Comparison of ENCODE assay signal across 8 cellular contexts in genomic region chr16:81779540-81780320, GRCh38. TPM values are rescaled to one million over a fixed set of nuclear protein-coding genes. Genes with fewer than 3 reads are reported as not detected.
DNase-seq lines count a peak whose midpoint lies in the region; ATAC-seq and TF ChIP-seq lines count a peak whose summit lies in the region.

No MANE protein-coding gene starts in this region.

- H2AFZ ChIP-seq in Karpas-422 (ENCODE audit: low read length): no peak overlapping the region

- intact Hi-C loops in lower leg skin (cut with DNase I; ENCODE audit: low total_unique reads): no loop called here
- intact Hi-C loops in tibial artery (cut with DNase I; ENCODE audit: low total_unique reads): no loop called here
- intact Hi-C loops in posterior cingulate gyrus (cut with DNase I): no loop called here

- H3K4me1 ChIP-seq in Karpas-422 (ENCODE audit: low read length) (peaks cover 62% of the 10 kb centered on the region), tibial artery (peaks cover 0 to 17% (median 2%) of the 10 kb centered on the region in 4 donors)

- peaks cover 4% of the 10 kb centered on the region; the same call in 1 of the 2 replicates for H4K20me1 ChIP-seq in Karpas-422 (ENCODE audit: insufficient read depth, low read depth, low read length)

- in situ Hi-C loops in T47D (cut with HindIII; ENCODE audit: low pct_unique_long_range_greater_than_20kb, low sequenced_read_pairs) (no loop called here), G401 (cut with HindIII; ENCODE audit: low sequenced_read_pairs) (no loop called here)

- peaks cover 10% of the 10 kb centered on the region for H3K36me3 ChIP-seq in Karpas-422 (ENCODE audit: insufficient read depth, low read length)
- H3K36me3 ChIP-seq in tibial artery: no peaks in the 10 kb centered on the region

- ATAC-seq in GM21381 (IDR thresholded peaks at IDR 0.05; ENCODE audit: unreplicated experiment): peak; percentile 23

- peaks cover 40% of the 10 kb centered on the region for H3K79me2 ChIP-seq in Karpas-422 (ENCODE audit: low read length)

- H3K27me3 ChIP-seq in Karpas-422 (ENCODE audit: low read length) (no peaks in the 10 kb centered on the region), tibial artery (peaks cover 0 to 42% of the 10 kb centered on the region in 2 donors)

- H3K27ac ChIP-seq in Karpas-422 (ENCODE audit: low read length): peak overlapping the region; percentile 100
- H3K27ac ChIP-seq in tibial artery: peak overlapping the region in 1 of 2 donors; percentile 24

- no peaks in the 10 kb centered on the region for H3K9me3 ChIP-seq in Karpas-422 (ENCODE audit: low read length)
- no peaks in the 10 kb centered on the region for H3K9me3 ChIP-seq in tibial artery

- DNase-seq in CD1c-positive myeloid dendritic cell (ENCODE audit: extremely low spot score): peak; percentile 73
- peak; percentile 83 for DNase-seq in Karpas-422
- peak; percentile 44 to 54 for DNase-seq in T47D (ENCODE audit: low read depth in 1 of 2, low spot score in 1 of 2)
- DNase-seq in lower leg skin (ENCODE audit: low spot score in 2 of 2): peak; percentile 26 to 88
- no peak for DNase-seq in tibial artery
- no peak for DNase-seq in posterior cingulate gyrus
- no peak for DNase-seq in G401 (ENCODE audit: low spot score)

- H3K4me2 ChIP-seq in Karpas-422 (ENCODE audit: low read depth, low read length, poor library complexity, severe bottlenecking): peak overlapping the region; percentile 91

- H3K9me2 ChIP-seq in Karpas-422 (replicated peaks; ENCODE audit: insufficient read depth, low read length): no peaks in the 10 kb centered on the region

- peak overlapping the region; percentile 90 for H3K4me3 ChIP-seq in Karpas-422 (ENCODE audit: low read length)
- H3K4me3 ChIP-seq in lower leg skin (ENCODE audit: low read depth, poor library complexity, severe bottlenecking): peak overlapping the region; percentile 68
- peak overlapping the region; percentile 47 to 57 for H3K4me3 ChIP-seq in tibial artery

- TF ChIP-seq POLR2A in lower leg skin (IDR thresholded peaks at IDR 0.05): no peak

- TF ChIP-seq CTCF in lower leg skin (IDR thresholded peaks at IDR 0.05) (no peak), tibial artery (IDR thresholded peaks at IDR 0.05) (no peak)

- 10 to 11% methylated on average over 21 to 25 of the region's 57 CpGs for WGBS in lower leg skin, 2 donors

- H3K9ac ChIP-seq in Karpas-422 (ENCODE audit: low read length): peak overlapping the region; percentile 98

RNA-seq across cellular contexts. Expression of gene PLCG2, which starts 0.6 kb away (rescaled TPM):
- 574 and 580 TPM in 2 replicates for total RNA-seq in Karpas-422 (2014; rRNA removed; shearing (Covaris generic); ENCODE audit: low replicate concordance)
- total RNA-seq in lower leg skin: 10 to 100 TPM in 2 of 4 donors, 1 to 10 TPM in 2; 7.0 to 14.1 (median 10.2) TPM
- 34.8 and 42.4 TPM in 2 replicates for total RNA-seq in G401 (2014; rRNA removed; shearing (Covaris generic))

Comparison
In these comparisons a context has a peak if more than half of its experiments do, and no peak if none do; other contexts are left out.
1. DNase-seq: peak in CD1c-positive myeloid dendritic cell (single experiment), Karpas-422 (single experiment), T47D (2 of 2) and lower leg skin (2 of 2); none in tibial artery (0 of 2), posterior cingulate gyrus (0 of 10) and G401 (single experiment).
2. RNA of gene PLCG2, which starts 0.6 kb away (total RNA-seq): 574 to 580 TPM in Karpas-422; 34.8 to 42.4 TPM in G401 and 7.0 to 14.1 TPM in lower leg skin; every median in the first group is over 10 times any median in the second.
3. Peak in every context shown above with its lines, with median percentiles within 50 percentile points of each other: H3K4me3 ChIP-seq.